In genomic region chr7:138188290-138188858, GRCh38 we compare ENCODE assay signal across 2 cellular contexts.
A peak's percentile ranks its signal among the peaks of the same experiment; 100 is the strongest.
TF ChIP-seq lines count a peak whose summit lies in the region.

No MANE protein-coding gene starts in this region.

TF ChIP-seq in HEK293, 187 proteins besides CTCF, POLR2A, EP300 and RAD21 (continued from another document):
- TF ChIP-seq ZBTB11 (tag by site-specific recombination; conservative IDR thresholded peaks at IDR 0.05; ENCODE audit: low read depth): no peak
- TF ChIP-seq ZNF501 (tag by site-specific recombination; IDR thresholded peaks at IDR 0.05): no peak

TF ChIP-seq in K562, 482 proteins besides CTCF, POLR2A, EP300 and RAD21 (continued from another document):
- no peak for TF ChIP-seq MGA (IDR thresholded peaks at IDR 0.05)
- TF ChIP-seq JUN (IDR thresholded peaks at IDR 0.05; ENCODE audit: borderline replicate concordance, low read depth, low read length): no peak
- TF ChIP-seq JUN (CRISPR knock-in tag; IDR thresholded peaks at IDR 0.05; ENCODE audit: borderline replicate concordance): no peak
- no peak for TF ChIP-seq ZNF449 (CRISPR knock-in tag; IDR thresholded peaks at IDR 0.05)
- TF ChIP-seq CBX5 (IDR thresholded peaks at IDR 0.05; ENCODE audit: borderline replicate concordance, low read depth): 0 out of 2 replicates have a peak, but pooled peaks have one; percentile 32
- TF ChIP-seq TRIM28 (IDR thresholded peaks at IDR 0.05): peak; percentile 68
- 0 out of 2 replicates have a peak, but pooled peaks have one; percentile 42 for TF ChIP-seq ZEB2 (IDR thresholded peaks at IDR 0.05)
- peak; percentile 90 for TF ChIP-seq ZNF280A (IDR thresholded peaks at IDR 0.05; ENCODE audit: low read depth, partially characterized antibody)
TF ChIP-seq in K562: peak in this region for 6.
